ENCODE assay signal across 38 cellular contexts in genomic region chr16:7596285-7596684, GRCh38.
"Had no signal": no experiment of that assay in that cellular context is flagged by ENCODE, and none has a peak within 500 bp of the region (broad histone marks: within the 10 kb centered on the region; RNA-seq: fewer than 3 reads in every experiment).

No MANE protein-coding gene starts in this region.

- H3K9me3 ChIP-seq: adrenal gland, ascending aorta, body of pancreas, breast epithelium had no signal

- H3K36me3 ChIP-seq: adrenal gland, ascending aorta, brain microvascular endothelial cell, breast epithelium, cardiac muscle cell had no signal

- H3K4me3 Mint-ChIP-seq: activated naive CD4-positive, alpha-beta T cell treated with anti-CD3 and anti-CD28 coated beads for 36 hours; activated naive CD4-positive, alpha-beta T cell treated with anti-CD3 and anti-CD28 coated beads, Interleukin-2, amount 10 ng/mL, durations not matched to agents 7 days and 5 days; activated naive CD4-positive, alpha-beta T cell treated with anti-CD3 and anti-CD28 coated beads, Interleukin-2, amount 50 U/mL, for 24 hours; activated naive CD8-positive, alpha-beta T cell; activated naive CD8-positive, alpha-beta T cell treated with anti-CD3 and anti-CD28 coated beads for 36 hours; activated naive CD8-positive, alpha-beta T cell treated with anti-CD3 and anti-CD28 coated beads, Interleukin-2, amount 10 ng/mL, durations not matched to agents 7 days and 5 days; activated naive CD8-positive, alpha-beta T cell treated with anti-CD3 and anti-CD28 coated beads, Interleukin-2, amount 50 U/mL, for 24 hours; activated T-cell treated with anti-CD3 and anti-CD28 coated beads, Interleukin-2, amount 50 U/mL, for 24 hours; activated T-cell treated with anti-CD3 and anti-CD28 coated beads, Interleukin-2, amount 50 U/mL, for 4 hours; activated T-cell treated with anti-CD3 and anti-CD28 coated beads, Interleukin-2, amount 50 U/mL, for 72 hours; activated T-helper 1 cell treated with anti-CD3 and anti-CD28 coated beads, Interleukin-12 subunit alpha, Interleukin-12 subunit beta, Interleukin-2, Interleukin-4 antibody, amounts not matched to agents 30 ng/mL and 10 ng/mL and 1 ng/mL, durations not matched to agents 14 hours and 24 hours and 36 hours; activated T-helper 17 cell treated with anti-CD3 and anti-CD28 coated beads, Interleukin-2, amount 50 U/mL, for 72 hours; brain; central memory CD8-positive, alpha-beta T cell had no signal

- H3K4me1 Mint-ChIP-seq: activated naive CD4-positive, alpha-beta T cell treated with anti-CD3 and anti-CD28 coated beads, Interleukin-2, amount 10 ng/mL, durations not matched to agents 7 days and 5 days; activated naive CD4-positive, alpha-beta T cell treated with anti-CD3 and anti-CD28 coated beads, Interleukin-2, amount 50 U/mL, for 24 hours; activated naive CD8-positive, alpha-beta T cell treated with anti-CD3 and anti-CD28 coated beads for 36 hours; activated naive CD8-positive, alpha-beta T cell treated with anti-CD3 and anti-CD28 coated beads, Interleukin-2, amount 10 ng/mL, durations not matched to agents 7 days and 5 days; activated naive CD8-positive, alpha-beta T cell treated with anti-CD3 and anti-CD28 coated beads, Interleukin-2, amount 50 U/mL, for 24 hours; activated T-helper 17 cell treated with anti-CD3 and anti-CD28 coated beads, Interleukin-2, amount 50 U/mL, for 72 hours; central memory CD8-positive, alpha-beta T cell had no signal

- H3K27ac Mint-ChIP-seq: activated naive CD4-positive, alpha-beta T cell treated with anti-CD3 and anti-CD28 coated beads for 36 hours; activated naive CD4-positive, alpha-beta T cell treated with anti-CD3 and anti-CD28 coated beads, Interleukin-2, amount 10 ng/mL, durations not matched to agents 7 days and 5 days; activated naive CD4-positive, alpha-beta T cell treated with anti-CD3 and anti-CD28 coated beads, Interleukin-2, amount 50 U/mL, for 24 hours; activated naive CD4-positive, alpha-beta T cell treated with anti-CD3 and anti-CD28 coated beads, Interleukin-2, amount 50 U/mL, for 72 hours; activated naive CD8-positive, alpha-beta T cell; activated naive CD8-positive, alpha-beta T cell treated with anti-CD3 and anti-CD28 coated beads for 36 hours; activated naive CD8-positive, alpha-beta T cell treated with anti-CD3 and anti-CD28 coated beads, Interleukin-2, amount 10 ng/mL, durations not matched to agents 7 days and 5 days; activated naive CD8-positive, alpha-beta T cell treated with anti-CD3 and anti-CD28 coated beads, Interleukin-2, amount 50 U/mL, for 24 hours; activated T-cell treated with anti-CD3 and anti-CD28 coated beads, Interleukin-2, amount 50 U/mL, for 24 hours; activated T-cell treated with anti-CD3 and anti-CD28 coated beads, Interleukin-2, amount 50 U/mL, for 72 hours; activated T-helper 1 cell treated with anti-CD3 and anti-CD28 coated beads, Interleukin-12 subunit alpha, Interleukin-12 subunit beta, Interleukin-2, Interleukin-4 antibody, amounts not matched to agents 30 ng/mL and 10 ng/mL and 1 ng/mL, durations not matched to agents 14 hours and 24 hours and 36 hours; activated T-helper 17 cell treated with anti-CD3 and anti-CD28 coated beads, Interleukin-2, amount 50 U/mL, for 72 hours; activated T-helper 2 cell treated with anti-CD3 and anti-CD28 coated beads, Interferon-gamma antibody, Interleukin-2, Interleukin-4, amounts not matched to agents 10 μg/mL and 5 μg/mL and 100 μg/mL, durations not matched to agents 14 hours and 24 hours and 36 hours; brain had no signal

- H3K27me3 Mint-ChIP-seq: activated naive CD4-positive, alpha-beta T cell treated with anti-CD3 and anti-CD28 coated beads, Interleukin-2, amount 10 ng/mL, durations not matched to agents 7 days and 5 days; activated naive CD4-positive, alpha-beta T cell treated with anti-CD3 and anti-CD28 coated beads, Interleukin-2, amount 50 U/mL, for 24 hours; activated naive CD8-positive, alpha-beta T cell; activated naive CD8-positive, alpha-beta T cell treated with anti-CD3 and anti-CD28 coated beads for 36 hours; activated naive CD8-positive, alpha-beta T cell treated with anti-CD3 and anti-CD28 coated beads, Interleukin-2, amount 10 ng/mL, durations not matched to agents 7 days and 5 days; activated naive CD8-positive, alpha-beta T cell treated with anti-CD3 and anti-CD28 coated beads, Interleukin-2, amount 50 U/mL, for 24 hours; activated T-cell treated with anti-CD3 and anti-CD28 coated beads, Interleukin-2, amount 50 U/mL, for 24 hours; activated T-helper 17 cell treated with anti-CD3 and anti-CD28 coated beads, Interleukin-2, amount 50 U/mL, for 72 hours; central memory CD8-positive, alpha-beta T cell had no signal

- H3K36me3 Mint-ChIP-seq: activated naive CD4-positive, alpha-beta T cell treated with anti-CD3 and anti-CD28 coated beads, Interleukin-2, amount 10 ng/mL, durations not matched to agents 7 days and 5 days; activated naive CD4-positive, alpha-beta T cell treated with anti-CD3 and anti-CD28 coated beads, Interleukin-2, amount 50 U/mL, for 24 hours; activated naive CD4-positive, alpha-beta T cell treated with anti-CD3 and anti-CD28 coated beads, Interleukin-2, amount 50 U/mL, for 72 hours; activated naive CD8-positive, alpha-beta T cell; activated naive CD8-positive, alpha-beta T cell treated with anti-CD3 and anti-CD28 coated beads for 36 hours; activated naive CD8-positive, alpha-beta T cell treated with anti-CD3 and anti-CD28 coated beads, Interleukin-2, amount 10 ng/mL, durations not matched to agents 7 days and 5 days; brain had no signal

- H3K4me1 ChIP-seq: adrenal gland, ascending aorta, body of pancreas, breast epithelium had no signal

- H3K27ac ChIP-seq: adrenal gland, ascending aorta, body of pancreas, brain microvascular endothelial cell, breast epithelium, cardiac muscle cell had no signal

- H3K27me3 ChIP-seq: adrenal gland, ascending aorta, body of pancreas, brain microvascular endothelial cell, breast epithelium, cardiac muscle cell had no signal

- FAIRE-seq: bronchial epithelial cell had no signal

- DNase-seq: activated effector memory CD4-positive, alpha-beta T cell treated with anti-CD3 and anti-CD28 coated beads, Interleukin-2, amount 50 U/mL, for 16 hours; activated effector memory CD4-positive, alpha-beta T cell treated with Interleukin-2 at 50 U/mL for 16 hours; activated gamma-delta T cell; activated gamma-delta T cell treated with Interleukin-2 at 50 U/mL for 16 hours; activated naive CD4-positive, alpha-beta T cell; activated naive CD4-positive, alpha-beta T cell treated with anti-CD3 and anti-CD28 coated beads for 36 hours; activated naive CD4-positive, alpha-beta T cell treated with anti-CD3 and anti-CD28 coated beads, Interleukin-2, amount 10 ng/mL, durations not matched to agents 7 days and 5 days; activated naive CD4-positive, alpha-beta T cell treated with anti-CD3 and anti-CD28 coated beads, Interleukin-2, amount 50 U/mL, for 16 hours; activated naive CD4-positive, alpha-beta T cell treated with Interleukin-2 at 50 U/mL for 16 hours; activated naive CD8-positive, alpha-beta T cell treated with anti-CD3 and anti-CD28 coated beads for 36 hours; activated naive CD8-positive, alpha-beta T cell treated with anti-CD3 and anti-CD28 coated beads, Interleukin-2, amount 10 ng/mL, durations not matched to agents 7 days and 5 days; activated naive CD8-positive, alpha-beta T cell treated with anti-CD3 and anti-CD28 coated beads, Interleukin-2, amount 50 U/mL, for 24 hours; activated T-cell treated with anti-CD3 and anti-CD28 coated beads, Interleukin-2, amount 50 U/mL, for 24 hours; activated T-cell treated with anti-CD3 and anti-CD28 coated beads, Interleukin-2, amount 50 U/mL, for 4 hours; activated T-cell treated with anti-CD3 and anti-CD28 coated beads, Interleukin-2, amount 50 U/mL, for 48 hours; activated T-cell treated with anti-CD3 and anti-CD28 coated beads, Interleukin-2, amount 50 U/mL, for 72 hours; adrenal gland; amniotic stem cell; amygdala; anterior cingulate cortex; aorta; body of pancreas; brain microvascular endothelial cell; caudate nucleus; central memory CD4-positive, alpha-beta T cell; cerebellar nuclear complex had no signal

- ATAC-seq: activated naive CD4-positive, alpha-beta T cell treated with anti-CD3 and anti-CD28 coated beads, Interleukin-2, amount 50 U/mL, for 72 hours; activated naive CD8-positive, alpha-beta T cell treated with anti-CD3 and anti-CD28 coated beads, Interleukin-2, amount 50 U/mL, for 24 hours; activated T-cell treated with anti-CD3 and anti-CD28 coated beads, Interleukin-2, amount 50 U/mL, for 4 hours; activated T-cell treated with anti-CD3 and anti-CD28 coated beads, Interleukin-2, amount 50 U/mL, for 72 hours; activated T-helper 17 cell treated with anti-CD3 and anti-CD28 coated beads, Interleukin-2, amount 50 U/mL, for 72 hours; body of pancreas had no signal

- H3K4me3 ChIP-seq: adrenal gland, ascending aorta, body of pancreas, breast epithelium, cardiac muscle cell had no signal
